13 cellular contexts compared by ENCODE assay signal in the genomic region with DNA sequence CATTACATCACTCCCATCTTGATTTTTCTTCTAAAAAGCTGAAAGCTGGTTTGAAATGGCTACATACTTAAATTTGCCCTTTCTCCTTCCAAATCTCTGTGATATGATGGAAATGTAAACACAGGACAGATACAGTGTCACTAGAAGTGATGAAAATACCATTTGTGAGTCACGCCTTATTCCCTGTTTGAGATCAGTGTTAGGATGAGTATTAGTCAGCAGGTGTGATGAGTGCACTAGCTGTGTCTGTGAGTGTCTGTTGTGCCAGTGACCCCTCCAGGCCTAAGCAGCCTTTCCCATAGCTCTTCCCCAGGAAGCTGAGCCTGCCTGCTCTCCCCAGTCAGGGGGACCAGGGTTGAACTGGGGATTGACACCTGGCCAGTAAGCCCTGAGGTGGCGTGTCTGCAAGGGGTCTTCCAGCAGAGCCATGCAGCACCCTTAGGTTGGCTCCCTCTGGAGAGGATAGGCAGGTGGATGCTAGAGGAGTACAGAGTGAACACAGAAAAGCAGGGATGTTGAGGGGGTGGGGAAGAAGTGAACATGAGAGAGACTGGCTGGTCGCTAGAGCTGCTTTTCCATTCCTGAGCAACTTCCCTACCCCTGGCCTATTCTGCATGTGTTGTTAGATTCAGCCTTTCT.
DNase-seq lines count a peak whose midpoint lies in the region; ATAC-seq, FAIRE-seq and TF ChIP-seq lines count a peak whose summit lies in the region.
"Had no signal": no experiment of that assay in that cellular context is flagged by ENCODE, and none has a peak within 500 bp of the region (broad histone marks: within the 10 kb centered on the region; RNA-seq: fewer than 3 reads in every experiment).

No MANE protein-coding gene starts in this region.

- no peak for TF ChIP-seq CTCF in brain microvascular endothelial cell (IDR thresholded peaks at IDR 0.05; ENCODE audit: low read depth, low read length, missing control alignments)
- no peak for TF ChIP-seq CTCF in lower lobe of right lung (IDR thresholded peaks at IDR 0.05)

- DNase-seq in stimulated activated CD4-positive, alpha-beta T cell treated with anti-CD3 and anti-CD28 coated beads, Interleukin-1b, Interleukin-23, amount 100 ng/mL, for 48 hours, result peak; percentile 28
- no peak for DNase-seq in stimulated activated CD4-positive, alpha-beta T cell treated with anti-CD3 and anti-CD28 coated beads, Interleukin-4, amount 100 ng/mL, for 1 hour
- DNase-seq in brain microvascular endothelial cell (peak; percentile 22), NCI-H2227 (lab: John Stamatoyannopoulos, UW; ENCODE audit: unreplicated experiment) (no peak), CD1c-positive myeloid dendritic cell (ENCODE audit: extremely low spot score) (no peak), lower lobe of right lung (no peak), GM12892 (ENCODE audit: insufficient read length) (no peak)
- DNase-seq: CD8-positive, alpha-beta memory T cell; hypothalamus; NCI-H69 had no signal

- ATAC-seq in HG02973 (IDR thresholded peaks at IDR 0.05; ENCODE audit: unreplicated experiment) (peak; percentile 98), lower lobe of right lung (no peak)

- in situ Hi-C loops in brain microvascular endothelial cell (cut with HindIII; ENCODE audit: low pct_ligation_motif_present, low sequenced_read_pairs), result no loop called here

- no peaks in the 10 kb centered on the region for H3K9me3 ChIP-seq in lower lobe of right lung

- no peak for TF ChIP-seq POLR2A in GM12892 (IDR thresholded peaks at IDR 0.05; ENCODE audit: low read depth, low read length)

- H3K27me3 ChIP-seq in brain microvascular endothelial cell (replicated peaks) (no peaks in the 10 kb centered on the region), lower lobe of right lung (ENCODE audit: low read depth) (no peaks in the 10 kb centered on the region)
- H3K27me3 ChIP-seq: cardiac muscle cell had no signal

- no peak for FAIRE-seq in GM12892 (lab: Jason Lieb, UNC)
- FAIRE-seq: TTC549 had no signal

- H3K27ac ChIP-seq in brain microvascular endothelial cell (no peak overlapping the region), lower lobe of right lung (no peak overlapping the region)
- H3K27ac ChIP-seq: cardiac muscle cell had no signal

- H3K36me3 ChIP-seq in brain microvascular endothelial cell (replicated peaks) (no peaks in the 10 kb centered on the region), lower lobe of right lung (peaks cover 11% of the 10 kb centered on the region)
- H3K36me3 ChIP-seq: cardiac muscle cell had no signal

- H3K4me1 ChIP-seq in lower lobe of right lung, result no peaks in the 10 kb centered on the region

- H3K4me3 ChIP-seq in brain microvascular endothelial cell (ENCODE audit: low read depth, low read length) (no peak overlapping the region), lower lobe of right lung (no peak overlapping the region)
- H3K4me3 ChIP-seq: cardiac muscle cell had no signal

- intact Hi-C loops in lower lobe of right lung (cut with DNase I), result no loop called here

Comparison
In these comparisons a context has a peak if more than half of its experiments do, and no peak if none do; other contexts are left out.
1. DNase-seq: peak in stimulated activated CD4-positive, alpha-beta T cell treated with anti-CD3 and anti-CD28 coated beads, Interleukin-1b, Interleukin-23, amount 100 ng/mL, for 48 hours (single experiment) and brain microvascular endothelial cell (single experiment); none in stimulated activated CD4-positive, alpha-beta T cell treated with anti-CD3 and anti-CD28 coated beads, Interleukin-4, amount 100 ng/mL, for 1 hour (single experiment), NCI-H2227 (single experiment), CD1c-positive myeloid dendritic cell (single experiment), lower lobe of right lung (single experiment) and GM12892 (single experiment).